ENCODE assay signal across 23 cellular contexts in genomic region chr3:104554409-104554808, GRCh38.
"Had no signal": no experiment of that assay in that cellular context is flagged by ENCODE, and none has a peak within 500 bp of the region (broad histone marks: within the 10 kb centered on the region; RNA-seq: fewer than 3 reads in every experiment).

No MANE protein-coding gene starts in this region.

- H3K36me3 Mint-ChIP-seq: mesothelial cell of epicardium; naive thymus-derived CD4-positive, alpha-beta T cell; neural progenitor cell had no signal

- H3K9me3 Mint-ChIP-seq: endodermal cell; mesothelial cell of epicardium; naive thymus-derived CD4-positive, alpha-beta T cell; nephron had no signal

- H3K4me3 Mint-ChIP-seq: endodermal cell; mesothelial cell of epicardium; naive thymus-derived CD4-positive, alpha-beta T cell; nephron; neural progenitor cell had no signal

- H3K27ac Mint-ChIP-seq: endodermal cell; mesothelial cell of epicardium; naive thymus-derived CD4-positive, alpha-beta T cell; nephron; neural progenitor cell; progenitor cell of endocrine pancreas had no signal

- H3K27me3 Mint-ChIP-seq: progenitor cell of endocrine pancreas had no signal

- DNase-seq: dorsolateral prefrontal cortex; effector CD8-positive, alpha-beta T cell; endodermal cell; foreskin fibroblast; gastrocnemius medialis; head of caudate nucleus; left ventricle myocardium superior; lower lobe of right lung; mesenchymal stem cell; mucosa of descending colon; naive thymus-derived CD4-positive, alpha-beta T cell; right lobe of liver; small intestine; stimulated activated CD4-positive, alpha-beta T cell treated with anti-CD3 and anti-CD28 coated beads, Interleukin-15, amount 100 ng/mL, for 24 hours; stimulated activated CD4-positive, alpha-beta T cell treated with anti-CD3 and anti-CD28 coated beads, Interleukin-4, amount 100 ng/mL, for 1 hour; stimulated activated naive CD4-positive, alpha-beta T cell; substantia nigra; upper lobe of left lung had no signal

- ATAC-seq: esophagus mucosa; gastrocnemius medialis; left ventricle myocardium superior; lower lobe of right lung; mucosa of descending colon; naive thymus-derived CD4-positive, alpha-beta T cell; right lobe of liver had no signal

- H3K4me1 Mint-ChIP-seq: naive thymus-derived CD4-positive, alpha-beta T cell; nephron had no signal
